In genomic region chr10:43905502-43906236, GRCh38 we compare ENCODE assay signal across 13 cellular contexts.
DNase-seq lines count a peak whose midpoint lies in the region; ATAC-seq and TF ChIP-seq lines count a peak whose summit lies in the region.
"Had no signal": no experiment of that assay in that cellular context is flagged by ENCODE, and none has a peak within 500 bp of the region (broad histone marks: within the 10 kb centered on the region; RNA-seq: fewer than 3 reads in every experiment).

No MANE protein-coding gene starts in this region.

- POLR2A ChIA-PET in AG04450 (lab: Yijun Ruan, JAX), result interaction anchor here (0.6 kb wide), 1 partner anchor 96 kb away, joined by 3 read pairs; no protein-coding TSS in a partner anchor

- H3K36me3 ChIP-seq in brain microvascular endothelial cell (replicated peaks) (no peaks in the 10 kb centered on the region), heart left ventricle (no peaks in the 10 kb centered on the region), rectal smooth muscle tissue (ENCODE audit: control insufficient read depth, insufficient read depth, low read length) (no peaks in the 10 kb centered on the region)

- no peak overlapping the region for H3K9ac ChIP-seq in rectal smooth muscle tissue (ENCODE audit: low read length)

- intact Hi-C loops in heart left ventricle (cut with DNase I), result loop anchor here in 4 of 10 donors (5.0 to 10.0 kb wide), 5 partner anchors 38 to 479 kb away; partner anchors contain the start of gene CXCL12 (in 1 of the 4)

- TF ChIP-seq POLR2A in heart left ventricle (IDR thresholded peaks at IDR 0.05), result no peak

- no peak for TF ChIP-seq CTCF in AG04450 (IDR thresholded peaks at IDR 0.05; ENCODE audit: low read depth, low read length)
- no peak for TF ChIP-seq CTCF in brain microvascular endothelial cell (IDR thresholded peaks at IDR 0.05; ENCODE audit: low read depth, low read length, missing control alignments)
- no peak for TF ChIP-seq CTCF in heart left ventricle (IDR thresholded peaks at IDR 0.05)

- H3K4me3 ChIP-seq in AG04450 (ENCODE audit: low read depth, low read length), result no peak overlapping the region
- no peak overlapping the region for H3K4me3 ChIP-seq in brain microvascular endothelial cell (ENCODE audit: low read depth, low read length)
- no peak overlapping the region for H3K4me3 ChIP-seq in heart left ventricle
- H3K4me3 ChIP-seq in rectal smooth muscle tissue (ENCODE audit: low read length), result peak overlapping the region; percentile 17

- H3K27me3 ChIP-seq in AG04450 (ENCODE audit: control insufficient read depth, insufficient read depth, low read length) (no peaks in the 10 kb centered on the region), brain microvascular endothelial cell (replicated peaks) (no peaks in the 10 kb centered on the region), heart left ventricle (no peaks in the 10 kb centered on the region), rectal smooth muscle tissue (ENCODE audit: control insufficient read depth, insufficient read depth, low read length) (no peaks in the 10 kb centered on the region)

- in situ Hi-C loops in brain microvascular endothelial cell (cut with HindIII; ENCODE audit: low pct_ligation_motif_present, low sequenced_read_pairs), result no loop called here

- H3K9me3 ChIP-seq in AG04450 (ENCODE audit: control insufficient read depth, insufficient read depth, low read length) (no peaks in the 10 kb centered on the region), heart left ventricle (no peaks in the 10 kb centered on the region)

- ATAC-seq in heart left ventricle (peak; percentile 52 to 70 (median 68)), HG02981 (IDR thresholded peaks at IDR 0.05; ENCODE audit: unreplicated experiment) (no peak)
- ATAC-seq: HCT116 had no signal

- H3K4me1 ChIP-seq in heart left ventricle (peaks cover 9 to 47% (median 26%) of the 10 kb centered on the region in 12 donors), rectal smooth muscle tissue (ENCODE audit: control insufficient read depth, insufficient read depth, low read length) (peaks cover 17% of the 10 kb centered on the region)

- WGBS in heart left ventricle, 4 donors, result 40 to 55% (median 44%) methylated on average over 10 of the region's 10 CpGs

- CTCF ChIA-PET in AG04450 (lab: Charles Lee), result no interaction called here

- peak overlapping the region; percentile 70 for H3K27ac ChIP-seq in AG04450 (ENCODE audit: low read depth, low read length)
- no peak overlapping the region for H3K27ac ChIP-seq in brain microvascular endothelial cell
- peak overlapping the region; percentile 47 to 79 (median 58) for H3K27ac ChIP-seq in heart left ventricle
- H3K27ac ChIP-seq in rectal smooth muscle tissue (ENCODE audit: low read depth, low read length), result peak overlapping the region; percentile 42

- DNase-seq in AG04450 (ENCODE audit: low read depth, low spot score) (no peak), brain microvascular endothelial cell (peak; percentile 15), heart left ventricle (peak in 4 of 5 donors; percentile 72 to 80 (median 74)), NCI-H82 (lab: John Stamatoyannopoulos, UW) (no peak), GDM1 (lab: John Stamatoyannopoulos, UW) (no peak), HUDEP-2 (lab: John Stamatoyannopoulos, UW; ENCODE audit: unreplicated experiment in 76 of 76) (no peak)
- DNase-seq: activated B cell treated with CpG ODN at 0.5 μM for 24 hours; activated CD8-positive, alpha-beta memory T cell treated with anti-CD3 and anti-CD28 coated beads, Interleukin-2, amount 50 U/mL, for 4 hours; Calu3; MM.1S had no signal

Comparison
In these comparisons a context has a peak if more than half of its experiments do, and no peak if none do; other contexts are left out.
1. DNase-seq: peak in brain microvascular endothelial cell (single experiment) and heart left ventricle (4 of 5); none in AG04450 (single experiment), NCI-H82 (single experiment), GDM1 (single experiment) and HUDEP-2 (0 of 76).